8 cellular contexts compared by ENCODE assay signal in the genomic region with DNA sequence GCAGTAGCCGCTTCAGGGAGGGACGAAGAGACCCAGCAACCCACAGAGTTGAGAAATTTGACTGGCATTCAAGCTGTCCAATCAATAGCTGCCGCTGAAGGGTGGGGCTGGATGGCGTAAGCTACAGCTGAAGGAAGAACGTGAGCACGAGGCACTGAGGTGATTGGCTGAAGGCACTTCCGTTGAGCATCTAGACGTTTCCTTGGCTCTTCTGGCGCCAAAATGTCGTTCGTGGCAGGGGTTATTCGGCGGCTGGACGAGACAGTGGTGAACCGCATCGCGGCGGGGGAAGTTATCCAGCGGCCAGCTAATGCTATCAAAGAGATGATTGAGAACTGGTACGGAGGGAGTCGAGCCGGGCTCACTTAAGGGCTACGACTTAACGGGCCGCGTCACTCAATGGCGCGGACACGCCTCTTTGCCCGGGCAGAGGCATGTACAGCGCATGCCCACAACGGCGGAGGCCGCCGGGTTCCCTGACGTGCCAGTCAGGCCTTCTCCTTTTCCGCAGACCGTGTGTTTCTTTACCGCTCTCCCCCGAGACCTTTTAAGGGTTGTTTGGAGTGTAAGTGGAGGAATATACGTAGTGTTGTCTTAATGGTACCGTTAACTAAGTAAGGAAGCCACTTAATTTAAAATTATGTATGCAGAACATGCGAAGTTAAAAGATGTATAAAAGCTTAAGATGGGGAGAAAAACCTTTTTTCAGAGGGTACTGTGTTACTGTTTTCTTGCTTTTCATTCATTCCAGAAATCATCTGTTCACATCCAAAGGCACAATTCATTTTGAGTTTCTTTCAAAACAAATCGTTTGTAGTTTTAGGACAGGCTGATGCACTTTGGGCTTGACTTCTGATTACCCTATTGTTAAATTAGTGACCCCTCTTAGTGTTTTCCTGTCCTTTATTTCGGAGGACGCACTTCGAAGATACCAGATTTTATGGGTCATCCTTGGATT. TPM values are rescaled to one million over a fixed set of nuclear protein-coding genes. Genes with fewer than 3 reads are reported as not detected.
A peak's percentile ranks its signal among the peaks of the same experiment; 100 is the strongest.
DNase-seq lines count a peak whose midpoint lies in the region; ATAC-seq, FAIRE-seq and TF ChIP-seq lines count a peak whose summit lies in the region.

A gene (plus strand): TSS at position 193 of the 958 bp plus-strand sequence. CDS start 30 bp downstream, at position 223.

- peaks cover 29% of the 10 kb centered on the region for H3K4me1 Mint-ChIP-seq in T-helper 17 cell

- ATAC-seq in GM18868 (IDR thresholded peaks at IDR 0.05; ENCODE audit: unreplicated experiment) = peak; percentile 88
- ATAC-seq in HG03095 (IDR thresholded peaks at IDR 0.05; ENCODE audit: unreplicated experiment) = peak; percentile 92
- peak; percentile 86 for ATAC-seq in T-helper 17 cell

- DNase-seq in T-helper 17 cell (peak; percentile 90 to 96 (median 96)), kidney (peak; percentile 98), NCI-H2029 treated with DMSO at 0.1 percent for 48 hours (lab: John Stamatoyannopoulos, UW) (no peak), NCI-H345 treated with DMSO at 0.1 percent for 48 hours (lab: John Stamatoyannopoulos, UW; ENCODE audit: unreplicated experiment) (no peak)
- peak; percentile 94 for DNase-seq in central memory CD4-positive, alpha-beta T cell
- peak; percentile 87 to 98 (median 95) for DNase-seq in stimulated activated CD4-positive, alpha-beta T cell treated with anti-CD3 and anti-CD28 coated beads, Interleukin-1b, Interleukin-23, amount 100 ng/mL, for 24 hours (ENCODE audit: low read depth in 4 of 4, low spot score in 1 of 4)

- no peak for TF ChIP-seq CTCF in kidney (IDR thresholded peaks at IDR 0.05; ENCODE audit: borderline replicate concordance, extremely low read depth, insufficient read depth)

- FAIRE-seq in kidney (lab: Jason Lieb, UNC) = no peak

- peaks cover 12% of the 10 kb centered on the region for H3K36me3 Mint-ChIP-seq in T-helper 17 cell (ENCODE audit: low read depth)

- peaks cover 6 to 16% of the 10 kb centered on the region in 2 donors for H3K36me3 ChIP-seq in kidney (ENCODE audit: control insufficient read depth in 1 of 2, insufficient read depth in 2 of 2, low read length in 2 of 2)

- H3K9me3 ChIP-seq in T-helper 17 cell (ENCODE audit: control insufficient read depth, low read length, poor library complexity, severe bottlenecking) (no peaks in the 10 kb centered on the region), kidney (ENCODE audit: control insufficient read depth in 1 of 2, low read length in 2 of 2) (no peaks in the 10 kb centered on the region)

- no peak within 1 kb of the TSS for H3K27ac Mint-ChIP-seq in T-helper 17 cell

- intact Hi-C loops in kidney (cut with DNase I) = no loop called here

- H3K27ac ChIP-seq in kidney (ENCODE audit: low read depth in 2 of 2, low read length in 2 of 2) = peak within 1 kb of the TSS; percentile 100

- peak within 1 kb of the TSS; percentile 95 to 98 for H3K4me3 ChIP-seq in kidney (ENCODE audit: low read length in 2 of 2)

- no peak within 1 kb of the TSS for H3K4me3 Mint-ChIP-seq in T-helper 17 cell

- H3K9ac ChIP-seq in kidney (ENCODE audit: low read length in 2 of 2) = peak within 1 kb of the TSS; percentile 94 to 97

- H3K4me1 ChIP-seq in kidney (ENCODE audit: control insufficient read depth in 1 of 2, insufficient read depth in 1 of 2, low read depth in 1 of 2, low read length in 2 of 2) = peaks cover 16 to 23% of the 10 kb centered on the region in 2 donors

- no peaks in the 10 kb centered on the region for H3K27me3 Mint-ChIP-seq in T-helper 17 cell

RNA-seq across cellular contexts. Expression of the gene that starts here (rescaled TPM):
- 10 to 100 TPM; 25.7 to 27.7 TPM for total RNA-seq in T-helper 17 cell
- 29.2 TPM for total RNA-seq in kidney
- 22.9 TPM for polyA plus RNA-seq in kidney (ENCODE audit: insufficient read depth, low read depth, low replicate concordance)

Comparison
In these comparisons a context has a peak if more than half of its experiments do, and no peak if none do; other contexts are left out.
1. DNase-seq: peak in T-helper 17 cell (3 of 3), central memory CD4-positive, alpha-beta T cell (single experiment), kidney (single experiment) and stimulated activated CD4-positive, alpha-beta T cell treated with anti-CD3 and anti-CD28 coated beads, Interleukin-1b, Interleukin-23, amount 100 ng/mL, for 24 hours (4 of 4); none in NCI-H2029 treated with DMSO at 0.1 percent for 48 hours (single experiment) and NCI-H345 treated with DMSO at 0.1 percent for 48 hours (single experiment).
2. Peak in every context shown above with its lines, with median percentiles within 50 percentile points of each other: ATAC-seq.